In the genomic region with DNA sequence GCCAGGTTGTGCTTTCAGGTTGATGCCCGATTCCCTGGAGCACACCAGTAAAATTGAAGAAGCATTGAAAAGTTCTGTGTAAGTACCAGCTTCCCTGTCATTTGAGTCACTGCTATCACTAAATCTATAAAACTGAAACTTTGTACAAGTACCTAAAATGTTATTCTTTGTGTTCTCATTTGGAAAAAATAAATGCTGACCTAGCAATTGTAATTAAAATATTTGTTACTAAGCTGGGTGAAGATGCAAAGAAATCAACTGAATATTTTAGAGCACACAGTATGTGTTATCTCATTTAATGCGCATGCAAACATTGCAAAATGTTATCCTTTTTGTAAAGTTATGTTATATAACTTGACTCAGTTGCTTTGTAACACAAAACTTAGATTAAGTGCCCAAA, we compare ENCODE assay signal across 28 cellular contexts.
"Had no signal": no experiment of that assay in that cellular context is flagged by ENCODE, and none has a peak within 500 bp of the region (broad histone marks: within the 10 kb centered on the region; RNA-seq: fewer than 3 reads in every experiment).

No MANE protein-coding gene starts in this region.

- H2AFZ ChIP-seq: neural progenitor cell, parathyroid adenoma had no signal

- H3K4me2 ChIP-seq: neural progenitor cell, smooth muscle cell had no signal

- H3K4me3 ChIP-seq: neural progenitor cell, ovary, psoas muscle, skin epidermis, smooth muscle cell, spleen, suprapubic skin, testis, tibial artery, transverse colon, upper lobe of right lung, uterus had no signal

- ATAC-seq: natural killer cell; psoas muscle; right cardiac atrium; sciatic nerve; stimulated activated memory B cell treated with anti-CD40 and anti-IgM and Interleukin-4, amounts not matched to agents 10 μg/mL and 1 μg/mL and 100 μg/mL, for 72 hours; stimulated activated naive CD8-positive, alpha-beta T cell treated with anti-CD3 and anti-CD28 coated beads, Interleukin-15, amount 100 ng/mL, for 72 hours; stimulated activated naive CD8-positive, alpha-beta T cell treated with anti-CD3 and anti-CD28 coated beads, Interleukin-15, Interleukin-2, amounts not matched to agents 100 U/mL and 50 U/mL, for 24 hours; upper lobe of right lung had no signal

- H3K4me1 ChIP-seq: neural progenitor cell, parathyroid adenoma, psoas muscle, spleen, suprapubic skin, testis, tibial artery, transverse colon, upper lobe of right lung, uterus had no signal

- H3K9me3 ChIP-seq: psoas muscle, suprapubic skin, testis, tibial artery, transverse colon, upper lobe of right lung, uterus had no signal

- H3K27ac ChIP-seq: neural progenitor cell, ovary, parathyroid adenoma, psoas muscle, skin epidermis, spleen, suprapubic skin, testis, tibial artery, transverse colon, upper lobe of right lung, uterus had no signal

- H3K79me2 ChIP-seq: parathyroid adenoma had no signal

- DNase-seq: natural killer cell; occipital lobe; ovary; posterior cingulate gyrus; psoas muscle; right cardiac atrium; spleen; stimulated activated CD4-positive, alpha-beta T cell treated with anti-CD3 and anti-CD28 coated beads, Interleukin-12 subunit alpha, Interleukin-12 subunit beta, amount 100 ng/mL, for 4 hours; stimulated activated CD4-positive, alpha-beta T cell treated with anti-CD3 and anti-CD28 coated beads, Interleukin-1b, Interleukin-23, amount 100 ng/mL, for 48 hours; stimulated activated CD4-positive, alpha-beta T cell treated with anti-CD3 and anti-CD28 coated beads, Interleukin-4, amount 100 ng/mL, for 1 hour; stimulated activated CD4-positive, alpha-beta T cell treated with anti-CD3 and anti-CD28 coated beads, Interleukin-4, amount 100 ng/mL, for 4 hours; stimulated activated CD8-positive, alpha-beta memory T cell treated with anti-CD3 and anti-CD28 coated beads, Interleukin-4, amount 100 ng/mL, for 48 hours; stimulated activated naive CD4-positive, alpha-beta T cell; stimulated activated naive CD8-positive, alpha-beta T cell treated with anti-CD3 and anti-CD28 coated beads, Interleukin-15, amount 100 ng/mL, for 72 hours; stimulated activated naive CD8-positive, alpha-beta T cell treated with anti-CD3 and anti-CD28 coated beads, Interleukin-15, Interleukin-2, amounts not matched to agents 100 U/mL and 50 U/mL, for 24 hours; substantia nigra; testis; tibial artery; transverse colon; upper lobe of right lung; uterus had no signal

- H3K36me3 ChIP-seq: neural progenitor cell, ovary, spleen, suprapubic skin, tibial artery, transverse colon, upper lobe of right lung, uterus had no signal

- H3K27me3 ChIP-seq: neural progenitor cell, ovary, spleen, suprapubic skin, testis, tibial artery, transverse colon, upper lobe of right lung, uterus had no signal

- H3K9ac ChIP-seq: neural progenitor cell, parathyroid adenoma had no signal
